In genomic region chr9:83340451-83340850, GRCh38 we compare ENCODE assay signal across 18 cellular contexts.
DNase-seq lines count a peak whose midpoint lies in the region; ATAC-seq and TF ChIP-seq lines count a peak whose summit lies in the region.
"Had no signal": no experiment of that assay in that cellular context is flagged by ENCODE, and none has a peak within 500 bp of the region (broad histone marks: within the 10 kb centered on the region; RNA-seq: fewer than 3 reads in every experiment).

No MANE protein-coding gene starts in this region.

- H3K4me1 Mint-ChIP-seq in progenitor cell of endocrine pancreas (ENCODE audit: low read depth): no peaks in the 10 kb centered on the region

- H3K4me1 ChIP-seq in left ventricle myocardium inferior: peaks cover 7% of the 10 kb centered on the region
- peaks cover 24% of the 10 kb centered on the region for H3K4me1 ChIP-seq in parathyroid adenoma
- H3K4me1 ChIP-seq: A549 had no signal

- peaks cover 4% of the 10 kb centered on the region for H3K27me3 Mint-ChIP-seq in progenitor cell of endocrine pancreas
- H3K27me3 Mint-ChIP-seq: CD4-positive, alpha-beta memory T cell had no signal

- H3K27ac Mint-ChIP-seq in progenitor cell of endocrine pancreas: no peak overlapping the region
- H3K27ac Mint-ChIP-seq: CD14-positive monocyte; CD4-positive, alpha-beta memory T cell; GM23338 had no signal

- intact Hi-C loops in left ventricle myocardium inferior (cut with micrococcal nuclease) (no loop called here), cardiac septum (cut with DNase I) (no loop called here)

- H3K4me3 Mint-ChIP-seq in progenitor cell of endocrine pancreas (ENCODE audit: low read depth): no peak overlapping the region
- H3K4me3 Mint-ChIP-seq: CD14-positive monocyte; CD4-positive, alpha-beta memory T cell; GM23338 had no signal

- H3K27me3 ChIP-seq in left ventricle myocardium inferior (ENCODE audit: low read depth) (no peaks in the 10 kb centered on the region), parathyroid adenoma (ENCODE audit: control insufficient read depth, insufficient read depth, low read length) (no peaks in the 10 kb centered on the region)
- H3K27me3 ChIP-seq: BLaER1 had no signal

- H3K27ac ChIP-seq in left ventricle myocardium inferior (replicated peaks) (peak overlapping the region; percentile 73), parathyroid adenoma (peak overlapping the region; percentile 15)
- H3K27ac ChIP-seq: 22Rv1, A549, BLaER1 had no signal

- DNase-seq in left ventricle myocardium inferior (no peak), cardiac septum (ENCODE audit: low spot score) (no peak), fibroblast of gingiva (ENCODE audit: low read depth) (peak; percentile 26), progenitor cell of endocrine pancreas (ENCODE audit: low spot score, unreplicated experiment) (no peak)
- DNase-seq: CD4-positive, alpha-beta memory T cell; DMS153; DMS79; GDM1; HCEC 1CT had no signal

- no peaks in the 10 kb centered on the region for H3K36me3 Mint-ChIP-seq in progenitor cell of endocrine pancreas (ENCODE audit: insufficient read depth)

- no peak overlapping the region for H2AFZ ChIP-seq in parathyroid adenoma
- H2AFZ ChIP-seq: GM23338 had no signal

- ATAC-seq in HG03095 (IDR thresholded peaks at IDR 0.05; ENCODE audit: unreplicated experiment) (no peak), GM19023 (IDR thresholded peaks at IDR 0.05; ENCODE audit: unreplicated experiment) (no peak)
- ATAC-seq: A549, GM23338, HepG2 had no signal

- H3K36me3 ChIP-seq in left ventricle myocardium inferior (peaks cover 5% of the 10 kb centered on the region), parathyroid adenoma (ENCODE audit: control insufficient read depth, insufficient read depth, low read length) (no peaks in the 10 kb centered on the region)
- H3K36me3 ChIP-seq: BLaER1 had no signal

- H3K9ac ChIP-seq in parathyroid adenoma: no peak overlapping the region
- H3K9ac ChIP-seq: BLaER1 had no signal

- TF ChIP-seq CTCF in left ventricle myocardium inferior (IDR thresholded peaks at IDR 0.05; ENCODE audit: borderline replicate concordance) (no peak), parathyroid adenoma (IDR thresholded peaks at IDR 0.05) (no peak), progenitor cell of endocrine pancreas (IDR thresholded peaks at IDR 0.05; ENCODE audit: unreplicated experiment) (no peak)

- no peak overlapping the region for H3K4me3 ChIP-seq in left ventricle myocardium inferior
- H3K4me3 ChIP-seq in parathyroid adenoma (ENCODE audit: low read depth, low read length): no peak overlapping the region
- H3K4me3 ChIP-seq: A549, BLaER1, GM23338 had no signal

- H3K79me2 ChIP-seq in parathyroid adenoma: peaks cover 6% of the 10 kb centered on the region

- H3K9me3 Mint-ChIP-seq in progenitor cell of endocrine pancreas (ENCODE audit: low read depth): no peaks in the 10 kb centered on the region
- H3K9me3 Mint-ChIP-seq: CD14-positive monocyte; CD4-positive, alpha-beta memory T cell; GM23338 had no signal

- no peak overlapping the region for H3K4me2 ChIP-seq in parathyroid adenoma (ENCODE audit: low read length)
- H3K4me2 ChIP-seq: A549, BLaER1, GM23338 had no signal

- no peaks in the 10 kb centered on the region for H3K9me3 ChIP-seq in left ventricle myocardium inferior (replicated peaks)
- no peaks in the 10 kb centered on the region for H3K9me3 ChIP-seq in parathyroid adenoma (ENCODE audit: control insufficient read depth, low read length)
- H3K9me3 ChIP-seq: A549, BLaER1 had no signal
